13 cellular contexts compared by ENCODE assay signal in genomic region chr3:50156549-50156948, GRCh38. TPM values are rescaled to one million over a fixed set of nuclear protein-coding genes. Genes with fewer than 3 reads are reported as not detected.
DNase-seq lines count a peak whose midpoint lies in the region; ATAC-seq, FAIRE-seq and TF ChIP-seq lines count a peak whose summit lies in the region.
"Had no signal": no experiment of that assay in that cellular context is flagged by ENCODE, and none has a peak within 500 bp of the region (broad histone marks: within the 10 kb centered on the region; RNA-seq: fewer than 3 reads in every experiment).

No MANE protein-coding gene starts in this region.

- peak overlapping the region; percentile 97 for H4K91ac ChIP-seq in H1 (replicated peaks; ENCODE audit: insufficient read length, low read length)

- peak overlapping the region; percentile 1; the same call in 1 of the 2 replicates for H3K4me2 ChIP-seq in OCI-LY3 (ENCODE audit: low read length)
- H3K4me2 ChIP-seq in H1 (ENCODE audit: insufficient read depth in 1 of 2, low read depth in 2 of 2, low read length in 2 of 2): peak overlapping the region; percentile 94 to 97

- 16% methylated on average over 7 of the region's 7 CpGs; no CpG with 5 or more reads in 1 of the 2 experiments for WGBS in H1 (ENCODE audit: extremely low coverage in 1 of 2, insufficient coverage in 1 of 2, insufficient read length in 1 of 2, insufficient replicate concordance in 2 of 2, low coverage in 1 of 2, low lambda C conversion rate in 2 of 2, missing lambda C conversion rate in 1 of 2), 2 experiments
- 11 to 33% methylated on average over 5 to 7 of the region's 7 CpGs for WGBS in mesodermal cell (ENCODE audit: insufficient coverage in 2 of 2), 2 experiments
- 61 to 62% methylated on average over 5 to 7 of the region's 7 CpGs for WGBS in tibial nerve, 2 donors

- peaks cover 11% of the 10 kb centered on the region for H3K4me1 Mint-ChIP-seq in activated CD4-positive, alpha-beta T cell treated with anti-CD3 and anti-CD28 coated beads, Interleukin-2, amount 10 ng/mL, durations not matched to agents 7 days and 5 days

- H3K4ac ChIP-seq in H1 (replicated peaks; ENCODE audit: insufficient read length, low read depth, low read length): peak overlapping the region; percentile 98

- TF ChIP-seq POLR2A in H1 (IDR thresholded peaks at IDR 0.05; ENCODE audit: control extremely low read depth in 1 of 2, low read depth in 2 of 2, low read length in 2 of 2) (no peak), tibial nerve (IDR thresholded peaks at IDR 0.05) (no peak)

- CTCF ChIA-PET in H1 (lab: Charles Lee; ENCODE audit: partially characterized antibody): interaction anchor here (0.6 to 2.0 kb wide), 20 partner anchors 9 to 246 kb away, joined by 3 to 21 read pairs (median 4); no protein-coding TSS in a partner anchor
- CTCF ChIA-PET in activated CD4-positive, alpha-beta T cell treated with anti-CD3 and anti-CD28 coated beads, Interleukin-2, amount 10 ng/mL, durations not matched to agents 7 days and 5 days (lab: Charles Lee): interaction anchor here (0.6 to 2.2 kb wide), 7 partner anchors 14 to 136 kb away, joined by 3 to 6 read pairs (median 3); partner anchors contain the start of gene IFRD2

- H3K4me1 ChIP-seq in OCI-LY3 (ENCODE audit: low read length) (no peaks in the 10 kb centered on the region), H1 (replicated peaks in 1 of 4; ENCODE audit: control insufficient read depth in 3 of 4, insufficient read depth in 4 of 4, low read length in 3 of 4) (peaks cover 0 to 40% (median 31%) of the 10 kb centered on the region in 4 experiments; a peak in 6 of 7 replicates), mesodermal cell (ENCODE audit: control insufficient read depth, insufficient read depth, low read length, poor library complexity, severe bottlenecking) (peaks cover 42% of the 10 kb centered on the region), tibial nerve (peaks cover 0 to 68% (median 18%) of the 10 kb centered on the region in 4 donors)

- H2BK12ac ChIP-seq in H1 (ENCODE audit: low read depth, low read length): peak overlapping the region; percentile 84; the same call in 1 of the 2 replicates

- peak overlapping the region; percentile 48 for H2BK120ac ChIP-seq in H1 (replicated peaks; ENCODE audit: low read depth, low read length)

- H4K5ac ChIP-seq in H1 (ENCODE audit: insufficient read length, low read depth, low read length): peak overlapping the region; percentile 60

- no peaks in the 10 kb centered on the region for H3K9me3 ChIP-seq in OCI-LY3 (ENCODE audit: insufficient read depth, low read length)
- H3K9me3 ChIP-seq in H1 (ENCODE audit: insufficient read depth in 2 of 2, low read depth in 1 of 2, low read length in 1 of 2): no peaks in the 10 kb centered on the region
- no peaks in the 10 kb centered on the region for H3K9me3 ChIP-seq in mesodermal cell (ENCODE audit: control insufficient read depth, low read length)
- no peaks in the 10 kb centered on the region for H3K9me3 ChIP-seq in tibial nerve

- H3K18ac ChIP-seq in H1 (ENCODE audit: extremely low read depth, low read length): peak overlapping the region; percentile 97

- H2BK5ac ChIP-seq in H1 (ENCODE audit: low read depth, low read length): peak overlapping the region; percentile 93; the same call in 1 of the 2 replicates

- H3K14ac ChIP-seq in H1 (ENCODE audit: insufficient read length): no peak overlapping the region

- peak overlapping the region; percentile 92 for H2BK15ac ChIP-seq in H1 (ENCODE audit: low read length)

- H3K23ac ChIP-seq in H1 (ENCODE audit: insufficient read length): no peak overlapping the region

- H2AFZ ChIP-seq in OCI-LY3 (ENCODE audit: low read depth, low read length) (peak overlapping the region; percentile 12; the same call in 1 of the 2 replicates), H1 (ENCODE audit: low read length) (no peak overlapping the region)

- no peak overlapping the region for H3K4me3 Mint-ChIP-seq in activated CD4-positive, alpha-beta T cell treated with anti-CD3 and anti-CD28 coated beads, Interleukin-2, amount 10 ng/mL, durations not matched to agents 7 days and 5 days

- TF ChIP-seq EP300 in H1 (IDR thresholded peaks at IDR 0.05; ENCODE audit: borderline replicate concordance in 1 of 2, low read depth in 2 of 2, low read length in 2 of 2) (no peak), tibial nerve (IDR thresholded peaks at IDR 0.05) (no peak)

- H3K9ac ChIP-seq in OCI-LY3 (ENCODE audit: low read length) (no peak overlapping the region), H1 (replicated peaks in 1 of 4; ENCODE audit: extremely low read depth in 1 of 4, low read depth in 3 of 4, low read length in 3 of 4) (peak overlapping the region in 2 of 4 experiments; percentile 51 to 54; a peak in 2 of 7 replicates)

- H4K8ac ChIP-seq in H1 (ENCODE audit: extremely low read depth, insufficient read depth, low read length): peak overlapping the region; percentile 32; the same call in 1 of the 2 replicates

- H4K20me1 ChIP-seq in OCI-LY3 (ENCODE audit: insufficient read depth, low read length) (no peaks in the 10 kb centered on the region), H1 (replicated peaks in 1 of 2; ENCODE audit: control insufficient read depth in 1 of 2, insufficient read depth in 2 of 2, low read length in 2 of 2) (peaks cover 3 to 12% of the 10 kb centered on the region in 2 experiments)

- no peak overlapping the region for H3K4me3 ChIP-seq in OCI-LY3 (ENCODE audit: low read length)
- H3K4me3 ChIP-seq in H1 (ENCODE audit: extremely low read depth in 1 of 4, insufficient read depth in 2 of 4, low read depth in 3 of 4, low read length in 4 of 4): peak overlapping the region; percentile 69 to 78 (median 72)
- H3K4me3 ChIP-seq in mesodermal cell (ENCODE audit: extremely low read depth, insufficient read depth, low read length, poor library complexity, severe bottlenecking): peak overlapping the region; percentile 47
- peak overlapping the region in 2 of 4 donors; percentile 45 to 56 for H3K4me3 ChIP-seq in tibial nerve

- H3K36me3 ChIP-seq in OCI-LY3 (replicated peaks; ENCODE audit: low read depth, low read length): no peaks in the 10 kb centered on the region
- peaks cover 1 to 10% (median 7%) of the 10 kb centered on the region in 4 experiments; a peak in 5 of 8 replicates for H3K36me3 ChIP-seq in H1 (ENCODE audit: control insufficient read depth in 2 of 4, insufficient read depth in 4 of 4, low read length in 3 of 4)
- no peaks in the 10 kb centered on the region for H3K36me3 ChIP-seq in mesodermal cell (ENCODE audit: control insufficient read depth, insufficient read depth, low read length)
- no peaks in the 10 kb centered on the region for H3K36me3 ChIP-seq in tibial nerve

- no peaks in the 10 kb centered on the region for H3K36me3 Mint-ChIP-seq in activated CD4-positive, alpha-beta T cell treated with anti-CD3 and anti-CD28 coated beads, Interleukin-2, amount 10 ng/mL, durations not matched to agents 7 days and 5 days (ENCODE audit: low read depth)
- H3K36me3 Mint-ChIP-seq: activated naive CD4-positive, alpha-beta T cell treated with anti-CD3 and anti-CD28 coated beads, Interleukin-2, amount 50 U/mL, for 24 hours had no signal

- H3K27me3 Mint-ChIP-seq in activated CD4-positive, alpha-beta T cell treated with anti-CD3 and anti-CD28 coated beads, Interleukin-2, amount 10 ng/mL, durations not matched to agents 7 days and 5 days: peaks cover 42% of the 10 kb centered on the region

- no peaks in the 10 kb centered on the region for H3K9me3 Mint-ChIP-seq in activated CD4-positive, alpha-beta T cell treated with anti-CD3 and anti-CD28 coated beads, Interleukin-2, amount 10 ng/mL, durations not matched to agents 7 days and 5 days
- H3K9me3 Mint-ChIP-seq: activated naive CD4-positive, alpha-beta T cell treated with anti-CD3 and anti-CD28 coated beads, Interleukin-2, amount 50 U/mL, for 24 hours had no signal

- POLR2A ChIA-PET in H1 (lab: Charles Lee; ENCODE audit: partially characterized antibody): interaction anchor here (0.9 to 6.6 kb wide), 15 partner anchors 9 to 108 kb away, joined by 3 to 65 read pairs (median 6); partner anchors contain the start of gene GNAT1
- POLR2A ChIA-PET in activated CD4-positive, alpha-beta T cell treated with anti-CD3 and anti-CD28 coated beads, Interleukin-2, amount 10 ng/mL, durations not matched to agents 7 days and 5 days (lab: Charles Lee): no interaction called here

- FAIRE-seq in H1 (lab: Jason Lieb, UNC): no peak

- H3K27me3 ChIP-seq in OCI-LY3 (ENCODE audit: low read depth, low read length) (peaks cover 19% of the 10 kb centered on the region), H1 (replicated peaks in 1 of 4; ENCODE audit: control insufficient read depth in 3 of 4, extremely low read depth in 1 of 4, insufficient read depth in 3 of 4, low read length in 3 of 4) (peaks cover 2 to 19% (median 15%) of the 10 kb centered on the region in 4 experiments; a peak in 6 of 7 replicates), tibial nerve (peaks cover 0 to 24% of the 10 kb centered on the region in 2 donors)

- DNase-seq in H1 (ENCODE audit: low read depth in 1 of 2, low spot score in 2 of 2) (peak in 1 of 2 experiments; percentile 64), tibial nerve (ENCODE audit: low spot score in 2 of 2) (no peak), activated T-cell treated with anti-CD3 and anti-CD28 coated beads for 4 hours (no peak)
- no peak for DNase-seq in stimulated activated CD4-positive, alpha-beta T cell treated with anti-CD3 and anti-CD28 coated beads, Interleukin-2, amount 100 ng/mL, for 48 hours
- DNase-seq in activated CD4-positive, alpha-beta T cell treated with anti-CD3 and anti-CD28 coated beads, Interleukin-2, amount 10 ng/mL, durations not matched to agents 7 days and 5 days: no peak
- DNase-seq: activated CD4-positive, alpha-beta T cell treated with anti-CD3 and anti-CD28 coated beads for 1 hour; hippocampal formation had no signal

- no peak for ATAC-seq in GM18517 (IDR thresholded peaks at IDR 0.05; ENCODE audit: unreplicated experiment)

- peak overlapping the region; percentile 54 for H3K56ac ChIP-seq in H1 (replicated peaks; ENCODE audit: insufficient read length, low read depth, low read length)

- peak overlapping the region; percentile 55; the same call in 1 of the 2 replicates for H2BK20ac ChIP-seq in H1 (ENCODE audit: low read length)

- H3K23me2 ChIP-seq in H1 (ENCODE audit: low read depth, low read length): peaks cover 17% of the 10 kb centered on the region; the same call in 1 of the 2 replicates

- H3K27ac Mint-ChIP-seq in activated CD4-positive, alpha-beta T cell treated with anti-CD3 and anti-CD28 coated beads, Interleukin-2, amount 10 ng/mL, durations not matched to agents 7 days and 5 days: no peak overlapping the region
- H3K27ac Mint-ChIP-seq: activated naive CD4-positive, alpha-beta T cell treated with anti-CD3 and anti-CD28 coated beads, Interleukin-2, amount 50 U/mL, for 24 hours had no signal

- H3K27ac ChIP-seq in OCI-LY3 (ENCODE audit: low read length) (no peak overlapping the region), H1 (ENCODE audit: low read depth, low read length) (peak overlapping the region; percentile 34; the same call in 1 of the 2 replicates), mesodermal cell (ENCODE audit: low read depth, low read length, severe bottlenecking) (no peak overlapping the region), tibial nerve (peak overlapping the region in 3 of 4 donors; percentile 42 to 59 (median 53))

- TF ChIP-seq CTCF in OCI-LY3 (IDR thresholded peaks at IDR 0.05; ENCODE audit: low read depth, low read length) (no peak), H1 (IDR thresholded peaks at IDR 0.05; ENCODE audit: control extremely low read depth in 1 of 3, insufficient read depth in 1 of 3, low read depth in 1 of 3, low read length in 3 of 3) (no peak), tibial nerve (IDR thresholded peaks at IDR 0.05) (no peak)

- H3K79me2 ChIP-seq in OCI-LY3 (ENCODE audit: low read length): no peaks in the 10 kb centered on the region
- peaks cover 0 to 24% of the 10 kb centered on the region in 2 experiments; a peak in 1 of 4 replicates for H3K79me2 ChIP-seq in H1 (ENCODE audit: control insufficient read depth in 1 of 2, insufficient read depth in 2 of 2, low read length in 2 of 2)

- no peak overlapping the region for H2AK5ac ChIP-seq in H1 (ENCODE audit: low read depth, low read length)

- no peak for TF ChIP-seq RAD21 in H1 (IDR thresholded peaks at IDR 0.05 in 1 of 2, conservative IDR thresholded peaks at IDR 0.05 in 1 of 2; ENCODE audit: low read depth in 2 of 2, low read length in 2 of 2)

- H3K79me1 ChIP-seq in H1 (ENCODE audit: low read depth, low read length): peaks cover 12% of the 10 kb centered on the region

RNA-seq across cellular contexts. Expression of gene SEMA3F, which starts 1.4 kb away (rescaled TPM):
- 37.0 and 39.6 TPM in 2 replicates for total RNA-seq in H1 (2021; fragmentation: NEBNext Ultra II Directional; extraction: Animal tissue kit (Norgen Biotek cat#: 25700))
- polyA plus RNA-seq in H1 (2011; rRNA removed): 20.3 and 36.0 TPM in 2 replicates
- polyA plus RNA-seq in H1 (2011; cell fraction: cytosol; rRNA removed): 21.2 TPM
- polyA plus RNA-seq in H1 (2011; cell fraction: nucleus; rRNA removed): 58.6 TPM
- 15.9 to 32.4 TPM (median 29.9 TPM) in 4 replicates for polyA plus RNA-seq in H1 (2012, experiment 1 of 2)
- polyA plus RNA-seq in H1 (2012, experiment 2 of 2): 23.9 TPM
- polyA plus RNA-seq in H1 (2013, experiment 1 of 2): 45.3 TPM
- polyA plus RNA-seq in H1 (2013, experiment 2 of 2): 41.8 TPM
- polyA minus RNA-seq in H1 (2011; rRNA and poly(A)+ RNA removed): 28.0 and 36.9 TPM in 2 replicates
- 35.4 TPM for polyA minus RNA-seq in H1 (2011; cell fraction: cytosol; rRNA and poly(A)+ RNA removed)
- polyA minus RNA-seq in H1 (2011; cell fraction: nucleus; rRNA and poly(A)+ RNA removed): 25.2 TPM
- polyA plus RNA-seq in mesodermal cell (2013, experiment 1 of 2): 36.6 TPM
- polyA plus RNA-seq in mesodermal cell (2013, experiment 2 of 2): 29.9 TPM
- 10 to 100 TPM; 14.4 to 58.5 (median 17.4) TPM for total RNA-seq in tibial nerve
- total RNA-seq in activated CD4-positive, alpha-beta T cell treated with anti-CD3 and anti-CD28 coated beads, Interleukin-2, amount 10 ng/mL, durations not matched to agents 7 days and 5 days: not detected

RNA-seq across cellular contexts. Expression of gene GNAT1, which starts 34.9 kb away (rescaled TPM):
- not detected in 2 replicates for total RNA-seq in H1 (2021; fragmentation: NEBNext Ultra II Directional; extraction: Animal tissue kit (Norgen Biotek cat#: 25700))
- 0.08 and 0.20 TPM in 2 replicates for polyA plus RNA-seq in H1 (2011; rRNA removed)
- 0.10 TPM for polyA plus RNA-seq in H1 (2011; cell fraction: cytosol; rRNA removed)
- polyA plus RNA-seq in H1 (2011; cell fraction: nucleus; rRNA removed): 0.19 TPM
- 0.32 to 0.39 TPM in 2 of 4 replicates, not detected in the others for polyA plus RNA-seq in H1 (2012, experiment 1 of 2)
- polyA plus RNA-seq in H1 (2012, experiment 2 of 2): not detected
- polyA plus RNA-seq in H1 (2013, experiment 1 of 2): 0.12 TPM
- polyA plus RNA-seq in H1 (2013, experiment 2 of 2): 0.18 TPM
- polyA minus RNA-seq in H1 (2011; rRNA and poly(A)+ RNA removed): 0.13 and 0.15 TPM in 2 replicates
- not detected for polyA minus RNA-seq in H1 (2011; cell fraction: cytosol; rRNA and poly(A)+ RNA removed)
- polyA minus RNA-seq in H1 (2011; cell fraction: nucleus; rRNA and poly(A)+ RNA removed): not detected
- not detected for polyA plus RNA-seq in mesodermal cell (2013, experiment 1 of 2)
- polyA plus RNA-seq in mesodermal cell (2013, experiment 2 of 2): not detected
- not detected for total RNA-seq in tibial nerve
- not detected for total RNA-seq in activated CD4-positive, alpha-beta T cell treated with anti-CD3 and anti-CD28 coated beads, Interleukin-2, amount 10 ng/mL, durations not matched to agents 7 days and 5 days
- total RNA-seq: LHCN-M2, subcutaneous adipose tissue had no signal

RNA-seq across cellular contexts. Expression of gene SLC38A3, which starts 48.5 kb away (rescaled TPM):
- total RNA-seq in H1 (2021; fragmentation: NEBNext Ultra II Directional; extraction: Animal tissue kit (Norgen Biotek cat#: 25700)): 0.57 and 1.2 TPM in 2 replicates
- polyA plus RNA-seq in H1 (2011; rRNA removed): 3.7 and 4.7 TPM in 2 replicates
- 2.0 TPM for polyA plus RNA-seq in H1 (2011; cell fraction: cytosol; rRNA removed)
- 10.8 TPM for polyA plus RNA-seq in H1 (2011; cell fraction: nucleus; rRNA removed)
- polyA plus RNA-seq in H1 (2012, experiment 1 of 2): 0.87 to 1.5 TPM (median 1.1 TPM) in 4 replicates
- 0.85 TPM for polyA plus RNA-seq in H1 (2012, experiment 2 of 2)
- polyA plus RNA-seq in H1 (2013, experiment 1 of 2): 1.2 TPM
- 1.0 TPM for polyA plus RNA-seq in H1 (2013, experiment 2 of 2)
- 1.5 and 2.5 TPM in 2 replicates for polyA minus RNA-seq in H1 (2011; rRNA and poly(A)+ RNA removed)
- polyA minus RNA-seq in H1 (2011; cell fraction: cytosol; rRNA and poly(A)+ RNA removed): 0.88 TPM
- polyA minus RNA-seq in H1 (2011; cell fraction: nucleus; rRNA and poly(A)+ RNA removed): 1.9 TPM
- 2.5 TPM for polyA plus RNA-seq in mesodermal cell (2013, experiment 1 of 2)
- 1.4 TPM for polyA plus RNA-seq in mesodermal cell (2013, experiment 2 of 2)
- 1 to 10 TPM in 2 of 4 donors, under 1 TPM in 2; 0.21 to 8.1 (median 1.5) TPM for total RNA-seq in tibial nerve
- total RNA-seq in activated CD4-positive, alpha-beta T cell treated with anti-CD3 and anti-CD28 coated beads, Interleukin-2, amount 10 ng/mL, durations not matched to agents 7 days and 5 days: not detected
- total RNA-seq: subcutaneous adipose tissue had no signal

Comparison
In these comparisons a context has a peak if more than half of its experiments do, and no peak if none do; other contexts are left out.
1. H3K27ac ChIP-seq: peak in H1 (single experiment) and tibial nerve (3 of 4); none in OCI-LY3 (single experiment) and mesodermal cell (single experiment).
2. RNA of gene SEMA3F, which starts 1.4 kb away (total RNA-seq): 37.0 to 39.6 TPM in H1 and 14.4 to 58.5 TPM in tibial nerve; not detected in activated CD4-positive, alpha-beta T cell treated with anti-CD3 and anti-CD28 coated beads, Interleukin-2, amount 10 ng/mL, durations not matched to agents 7 days and 5 days; every median in the first group is over 10 times any median in the second.